In genomic region chr4:21450331-21450730, GRCh38 we compare ENCODE assay signal across 30 cellular contexts.
"Had no signal": no experiment of that assay in that cellular context is flagged by ENCODE, and none has a peak within 500 bp of the region (broad histone marks: within the 10 kb centered on the region; RNA-seq: fewer than 3 reads in every experiment).

No MANE protein-coding gene starts in this region.

- H3K4me3 Mint-ChIP-seq: dendritic cell treated with granulocyte-macrophage colony-stimulating factor and Interleukin-4, amounts not matched to agents 40 ng/mL and 50 ng/mL, for 4 days; endodermal cell; mesothelial cell of epicardium; naive thymus-derived CD4-positive, alpha-beta T cell; nephron progenitor cell; stimulated activated naive B cell treated with anti-CD40 and anti-IgM and Interleukin-4, amounts not matched to agents 10 μg/mL and 1 μg/mL and 100 μg/mL, for 72 hours; stimulated activated naive CD8-positive, alpha-beta T cell treated with anti-CD3 and anti-CD28 coated beads, Interleukin-15, Interleukin-2, amounts not matched to agents 100 ng/mL and 50 ng/mL, for 24 hours had no signal

- DNase-seq: colonic mucosa; effector CD8-positive, alpha-beta T cell; endodermal cell; glutamatergic neuron; heart right ventricle; hippocampal formation; left colon; left ventricle myocardium inferior; lower lobe of right lung; mucosa of descending colon; naive thymus-derived CD4-positive, alpha-beta T cell; nephron progenitor cell; nucleus accumbens; posterior cingulate gyrus; psoas muscle; right cardiac atrium; stimulated activated CD4-positive, alpha-beta T cell treated with anti-CD3 and anti-CD28 coated beads, Interleukin-15, amount 100 ng/mL, for 24 hours; stimulated activated CD4-positive, alpha-beta T cell treated with anti-CD3 and anti-CD28 coated beads, Interleukin-2, amount 100 ng/mL, for 48 hours; stimulated activated naive B cell treated with anti-CD40 and anti-IgM and Interleukin-4, amounts not matched to agents 10 μg/mL and 1 μg/mL and 100 μg/mL, for 72 hours; transverse colon; upper lobe of right lung; uterus had no signal

- ATAC-seq: gastroesophageal sphincter; heart right ventricle; left colon; lower lobe of right lung; mucosa of descending colon; naive thymus-derived CD4-positive, alpha-beta T cell; psoas muscle; right cardiac atrium; stimulated activated naive B cell treated with anti-CD40 and anti-IgM and Interleukin-4, amounts not matched to agents 10 μg/mL and 1 μg/mL and 100 μg/mL, for 72 hours; upper lobe of right lung had no signal

- H3K9me3 Mint-ChIP-seq: dendritic cell treated with granulocyte-macrophage colony-stimulating factor and Interleukin-4, amounts not matched to agents 40 ng/mL and 50 ng/mL, for 4 days; mesothelial cell of epicardium; nephron progenitor cell; stimulated activated naive B cell treated with anti-CD40 and anti-IgM and Interleukin-4, amounts not matched to agents 10 μg/mL and 1 μg/mL and 100 μg/mL, for 72 hours; stimulated activated naive CD8-positive, alpha-beta T cell treated with anti-CD3 and anti-CD28 coated beads, Interleukin-15, Interleukin-2, amounts not matched to agents 100 ng/mL and 50 ng/mL, for 24 hours had no signal

- H3K36me3 ChIP-seq: colonic mucosa, esophagus muscularis mucosa, gastroesophageal sphincter, heart right ventricle, left ventricle myocardium inferior, lower lobe of right lung, thoracic aorta, transverse colon, upper lobe of right lung, uterus had no signal

- H3K27ac Mint-ChIP-seq: dendritic cell treated with granulocyte-macrophage colony-stimulating factor and Interleukin-4, amounts not matched to agents 40 ng/mL and 50 ng/mL, for 4 days; endodermal cell; mesothelial cell of epicardium; naive thymus-derived CD4-positive, alpha-beta T cell; nephron progenitor cell; stimulated activated naive B cell treated with anti-CD40 and anti-IgM and Interleukin-4, amounts not matched to agents 10 μg/mL and 1 μg/mL and 100 μg/mL, for 72 hours; stimulated activated naive CD8-positive, alpha-beta T cell treated with anti-CD3 and anti-CD28 coated beads, Interleukin-15, Interleukin-2, amounts not matched to agents 100 ng/mL and 50 ng/mL, for 24 hours had no signal

- H3K27me3 Mint-ChIP-seq: dendritic cell treated with granulocyte-macrophage colony-stimulating factor and Interleukin-4, amounts not matched to agents 40 ng/mL and 50 ng/mL, for 4 days; stimulated activated naive B cell treated with anti-CD40 and anti-IgM and Interleukin-4, amounts not matched to agents 10 μg/mL and 1 μg/mL and 100 μg/mL, for 72 hours; stimulated activated naive CD8-positive, alpha-beta T cell treated with anti-CD3 and anti-CD28 coated beads, Interleukin-15, Interleukin-2, amounts not matched to agents 100 ng/mL and 50 ng/mL, for 24 hours had no signal

- H3K4me1 Mint-ChIP-seq: mesothelial cell of epicardium; naive thymus-derived CD4-positive, alpha-beta T cell; nephron progenitor cell; stimulated activated naive B cell treated with anti-CD40 and anti-IgM and Interleukin-4, amounts not matched to agents 10 μg/mL and 1 μg/mL and 100 μg/mL, for 72 hours had no signal

- H3K27ac ChIP-seq: colonic mucosa, esophagus muscularis mucosa, foreskin keratinocyte, gastroesophageal sphincter, heart right ventricle, left ventricle myocardium inferior, lower lobe of right lung, psoas muscle, skin epidermis, thoracic aorta, transverse colon, upper lobe of right lung, uterus had no signal

- H3K4me3 ChIP-seq: colonic mucosa, esophagus muscularis mucosa, gastroesophageal sphincter, heart right ventricle, left ventricle myocardium inferior, lower lobe of right lung, mucosa of descending colon, psoas muscle, skin epidermis, thoracic aorta, transverse colon, upper lobe of right lung, uterus had no signal

- H3K36me3 Mint-ChIP-seq: mesothelial cell of epicardium; naive thymus-derived CD4-positive, alpha-beta T cell; stimulated activated naive B cell treated with anti-CD40 and anti-IgM and Interleukin-4, amounts not matched to agents 10 μg/mL and 1 μg/mL and 100 μg/mL, for 72 hours had no signal

- H3K27me3 ChIP-seq: colonic mucosa, esophagus muscularis mucosa, foreskin keratinocyte, gastroesophageal sphincter, heart right ventricle, transverse colon, upper lobe of right lung, uterus had no signal

- H3K4me1 ChIP-seq: colonic mucosa, esophagus muscularis mucosa, gastroesophageal sphincter, heart right ventricle, left ventricle myocardium inferior, lower lobe of right lung, psoas muscle, transverse colon, upper lobe of right lung, uterus had no signal
